ENCODE assay signal across 16 cellular contexts in genomic region chr21:29005696-29006095, GRCh38.
"Had no signal": no experiment of that assay in that cellular context is flagged by ENCODE, and none has a peak within 500 bp of the region (broad histone marks: within the 10 kb centered on the region; RNA-seq: fewer than 3 reads in every experiment).

No MANE protein-coding gene starts in this region.

- H3K27ac ChIP-seq: colonic mucosa, gastrocnemius medialis, heart right ventricle, sigmoid colon, testis had no signal

- H3K9me3 ChIP-seq: colonic mucosa, gastrocnemius medialis, heart right ventricle, mucosa of descending colon, sigmoid colon, testis had no signal

- H3K4me3 ChIP-seq: colonic mucosa, gastrocnemius medialis, heart right ventricle, mucosa of descending colon, sigmoid colon, testis had no signal

- H3K9me3 Mint-ChIP-seq: nephron progenitor cell; T-helper 2 cell treated with Interferon-gamma antibody and Interleukin-4, amounts not matched to agents 5 μg/mL and 100 μg/mL, for 36 hours had no signal

- DNase-seq: activated CD4-positive, alpha-beta T cell treated with anti-CD3 and anti-CD28 coated beads, Interleukin-2, amount 50 U/mL, for 48 hours; activated CD4-positive, CD25-positive, alpha-beta regulatory T cell treated with anti-CD3 and anti-CD28 coated beads, Interleukin-2, amount 50 U/mL, for 72 hours; activated gamma-delta T cell treated with Interleukin-2 at 50 U/mL for 16 hours; activated T-cell treated with anti-CD3 and anti-CD28 coated beads, Interleukin-2, amount 50 U/mL, for 48 hours; caudate nucleus; colonic mucosa; gastrocnemius medialis; heart right ventricle; mucosa of descending colon; nephron progenitor cell; sigmoid colon; stimulated activated CD4-positive, alpha-beta T cell treated with anti-CD3 and anti-CD28 coated beads, Interleukin-12 subunit alpha, Interleukin-12 subunit beta, amount 100 ng/mL, for 4 hours; stimulated activated naive CD4-positive, alpha-beta T cell treated with Interleukin-2 at 50 U/mL for 16 hours; testis had no signal

- H3K36me3 ChIP-seq: colonic mucosa had no signal

- H3K27me3 ChIP-seq: colonic mucosa, gastrocnemius medialis, heart right ventricle, sigmoid colon, testis had no signal

- H3K27ac Mint-ChIP-seq: nephron progenitor cell; T-helper 2 cell treated with Interferon-gamma antibody and Interleukin-4, amounts not matched to agents 5 μg/mL and 100 μg/mL, for 36 hours had no signal

- FAIRE-seq: islet of Langerhans had no signal

- H3K4me3 Mint-ChIP-seq: nephron progenitor cell; T-helper 2 cell treated with Interferon-gamma antibody and Interleukin-4, amounts not matched to agents 5 μg/mL and 100 μg/mL, for 36 hours had no signal

- H3K4me1 ChIP-seq: colonic mucosa, testis had no signal
